In the genomic region with DNA sequence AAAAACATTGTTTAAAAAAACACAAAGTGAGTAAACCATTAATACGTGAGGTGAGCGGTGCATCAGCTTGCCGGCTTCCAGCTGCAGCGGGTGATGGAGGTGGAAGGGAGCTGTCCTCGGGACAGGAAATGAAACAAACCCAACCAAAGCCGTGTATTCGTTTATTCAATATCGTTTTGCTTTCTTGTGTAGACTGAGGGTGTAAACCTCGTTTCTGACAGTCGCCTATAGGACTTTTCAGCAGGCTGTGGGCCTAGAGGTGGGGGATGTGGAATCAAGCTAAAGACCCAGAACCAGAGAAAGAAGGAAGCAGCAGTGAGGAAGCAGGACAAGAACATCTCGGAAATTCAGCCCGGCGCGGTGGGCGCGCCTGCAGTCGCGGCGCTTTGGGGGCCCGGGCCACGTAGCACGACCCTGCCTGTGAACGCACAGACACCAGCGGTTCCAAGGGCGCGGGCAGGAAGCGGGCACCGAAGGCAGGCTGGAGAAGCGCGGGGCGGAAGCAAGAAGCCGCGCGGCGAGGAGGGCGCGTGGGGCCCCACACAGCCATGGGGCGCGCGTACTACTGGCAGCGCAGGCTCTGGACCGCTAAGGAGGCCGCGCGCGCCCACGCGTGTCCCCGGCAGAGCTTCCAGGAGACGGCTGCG, we compare ENCODE assay signal across 8 cellular contexts. TPM values are rescaled to one million over a fixed set of nuclear protein-coding genes. Genes with fewer than 3 reads are reported as not detected.
DNase-seq lines count a peak whose midpoint lies in the region; ATAC-seq lines count a peak whose summit lies in the region.

No MANE protein-coding gene starts in this region.

- intact Hi-C loops in Right ventricle myocardium inferior (cut with DNase I) (loop anchor here (5.0 kb wide), 2 partner anchors 324 to 614 kb away; no protein-coding TSS in a partner anchor), cardiac septum (cut with DNase I) (loop anchor here (10.0 kb wide), 1 partner anchor 606 kb away; the partner anchor contains the start of gene CTDP1)

- WGBS in iPS DF 6.9 (ENCODE audit: insufficient coverage, insufficient read length): no CpG with 5 or more reads among the region's 51 CpGs

- peaks cover 23% of the 10 kb centered on the region for H3K9me3 ChIP-seq in HUES6 (ENCODE audit: control insufficient read depth, insufficient read depth, low read depth, low read length)
- H3K9me3 ChIP-seq in iPS DF 6.9 (ENCODE audit: control insufficient read depth, insufficient read depth, low read length): no peaks in the 10 kb centered on the region; the same call in 1 of the 2 replicates

- H3K9me3 Mint-ChIP-seq in activated naive CD4-positive, alpha-beta T cell treated with anti-CD3 and anti-CD28 coated beads, Interleukin-2, amount 50 U/mL, for 24 hours: no peaks in the 10 kb centered on the region

- H3K36me3 ChIP-seq in HUES6 (ENCODE audit: control insufficient read depth, insufficient read depth, low read length): no peaks in the 10 kb centered on the region
- H3K36me3 ChIP-seq in iPS DF 6.9 (ENCODE audit: control insufficient read depth, insufficient read depth, low read length): no peaks in the 10 kb centered on the region

- H3K9ac ChIP-seq in HUES6 (ENCODE audit: low read length): peak overlapping the region; percentile 51

- peaks cover 5% of the 10 kb centered on the region for H3K36me3 Mint-ChIP-seq in activated naive CD4-positive, alpha-beta T cell treated with anti-CD3 and anti-CD28 coated beads, Interleukin-2, amount 50 U/mL, for 24 hours

- peaks cover 33% of the 10 kb centered on the region for H3K4me1 Mint-ChIP-seq in activated naive CD4-positive, alpha-beta T cell treated with anti-CD3 and anti-CD28 coated beads, Interleukin-2, amount 50 U/mL, for 24 hours

- peak; percentile 1 for ATAC-seq in Right ventricle myocardium inferior
- ATAC-seq in GM21717 (IDR thresholded peaks at IDR 0.05; ENCODE audit: unreplicated experiment): no peak

- H3K27me3 ChIP-seq in HUES6 (ENCODE audit: control insufficient read depth, insufficient read depth, low read length): peaks cover 8% of the 10 kb centered on the region; the same call in 1 of the 2 replicates
- peaks cover 2% of the 10 kb centered on the region; the same call in 1 of the 2 replicates for H3K27me3 ChIP-seq in iPS DF 6.9 (ENCODE audit: control insufficient read depth, insufficient read depth, low read length)

- H3K27me3 Mint-ChIP-seq in activated naive CD4-positive, alpha-beta T cell treated with anti-CD3 and anti-CD28 coated beads, Interleukin-2, amount 50 U/mL, for 24 hours: no peaks in the 10 kb centered on the region

- DNase-seq in Right ventricle myocardium inferior (ENCODE audit: missing footprints) (no peak), cardiac septum (ENCODE audit: low spot score) (no peak), iPS DF 6.9 (ENCODE audit: low read depth, low spot score) (no peak), NCI-H2081 (lab: John Stamatoyannopoulos, UW) (no peak)
- peak; percentile 6 to 7 for DNase-seq in stimulated activated CD4-positive, alpha-beta T cell treated with anti-CD3 and anti-CD28 coated beads, Interleukin-15, amount 100 ng/mL, for 48 hours (ENCODE audit: low read depth in 2 of 2)

- H3K4me3 ChIP-seq in HUES6 (ENCODE audit: low read depth, low read length) (peak overlapping the region; percentile 70), iPS DF 6.9 (ENCODE audit: low read length) (peak overlapping the region; percentile 98; the same call in 1 of the 2 replicates)

- H3K27ac Mint-ChIP-seq in activated naive CD4-positive, alpha-beta T cell treated with anti-CD3 and anti-CD28 coated beads, Interleukin-2, amount 50 U/mL, for 24 hours: peak overlapping the region; percentile 98

- H3K4me1 ChIP-seq in HUES6 (ENCODE audit: control insufficient read depth, insufficient read depth, low read length) (no peaks in the 10 kb centered on the region), iPS DF 6.9 (ENCODE audit: control insufficient read depth, insufficient read depth, low read length) (peaks cover 1% of the 10 kb centered on the region; the same call in 1 of the 2 replicates)

- H3K4me3 Mint-ChIP-seq in activated naive CD4-positive, alpha-beta T cell treated with anti-CD3 and anti-CD28 coated beads, Interleukin-2, amount 50 U/mL, for 24 hours: peak overlapping the region; percentile 92

- H3K27ac ChIP-seq in HUES6 (ENCODE audit: low read depth, low read length) (peak overlapping the region; percentile 46; the same call in 1 of the 2 replicates), iPS DF 6.9 (ENCODE audit: low read length) (no peak overlapping the region)

RNA-seq across cellular contexts. Expression of gene ATP9B, which starts 0.8 kb away (rescaled TPM):
- total RNA-seq in Right ventricle myocardium inferior: 11.7 TPM
- 18.5 TPM for total RNA-seq in cardiac septum

Comparison
In these comparisons a context has a peak if more than half of its experiments do, and no peak if none do; other contexts are left out.
1. DNase-seq: peak in stimulated activated CD4-positive, alpha-beta T cell treated with anti-CD3 and anti-CD28 coated beads, Interleukin-15, amount 100 ng/mL, for 48 hours (2 of 2); none in Right ventricle myocardium inferior (single experiment), cardiac septum (single experiment), iPS DF 6.9 (single experiment) and NCI-H2081 (0 of 2).